In genomic region chr9:128249914-128250838, GRCh38 we compare ENCODE assay signal across 8 cellular contexts. TPM values are rescaled to one million over a fixed set of nuclear protein-coding genes. Genes with fewer than 3 reads are reported as not detected.
A peak's percentile ranks its signal among the peaks of the same experiment; 100 is the strongest.
DNase-seq lines count a peak whose midpoint lies in the region; ATAC-seq, FAIRE-seq and TF ChIP-seq lines count a peak whose summit lies in the region.

No MANE protein-coding gene starts in this region.

- peaks cover 0 to 3% (median 0%) of the 10 kb centered on the region in 3 donors for H3K4me1 ChIP-seq in pancreas
- peaks cover 0 to 34% (median 22%) of the 10 kb centered on the region in 4 donors for H3K4me1 ChIP-seq in tibial nerve

- peak; percentile 90 for DNase-seq in 8988T
- peak; percentile 32 for DNase-seq in RPMI7951 (ENCODE audit: low read depth)
- peak; percentile 97 for DNase-seq in activated gamma-delta T cell treated with Interleukin-2 at 50 U/mL for 16 hours
- peak; percentile 34 to 84 for DNase-seq in foreskin fibroblast
- DNase-seq in pancreas, result peak; percentile 94 to 100 (median 99)
- DNase-seq in tibial nerve (ENCODE audit: low spot score in 2 of 2), result peak; percentile 74 to 84

- no peak for FAIRE-seq in pancreas (lab: Jason Lieb, UNC)

- WGBS in pancreas, 2 donors, result 7 to 8% methylated on average over 56 to 81 of the region's 81 CpGs
- 38 to 50% methylated on average over 19 to 41 of the region's 81 CpGs for WGBS in tibial nerve, 2 donors

- H3K27me3 ChIP-seq in pancreas, result no peaks in the 10 kb centered on the region
- no peaks in the 10 kb centered on the region for H3K27me3 ChIP-seq in tibial nerve

- H3K27ac ChIP-seq in pancreas, result no peak overlapping the region
- peak overlapping the region in 2 of 4 donors; percentile 40 to 72 for H3K27ac ChIP-seq in tibial nerve

- TF ChIP-seq EP300 in tibial nerve (IDR thresholded peaks at IDR 0.05), result no peak

- H3K4me3 ChIP-seq in foreskin fibroblast (ENCODE audit: low read depth in 1 of 2, low read length in 2 of 2) (peak overlapping the region in 1 of 2 donors; percentile 19), pancreas (peak overlapping the region; percentile 27 to 48 (median 36)), tibial nerve (peak overlapping the region; percentile 24 to 57 (median 34))

- H3K9me3 ChIP-seq in pancreas, result no peaks in the 10 kb centered on the region
- no peaks in the 10 kb centered on the region for H3K9me3 ChIP-seq in tibial nerve

- intact Hi-C loops in pancreas (cut with DNase I), result no loop called here

- TF ChIP-seq CTCF in foreskin fibroblast (IDR thresholded peaks at IDR 0.05; ENCODE audit: low read depth, low read length) (no peak), pancreas (IDR thresholded peaks at IDR 0.05) (no peak), tibial nerve (IDR thresholded peaks at IDR 0.05) (no peak)

- TF ChIP-seq POLR2A in tibial nerve (IDR thresholded peaks at IDR 0.05), result no peak

- ATAC-seq in GM18867 (IDR thresholded peaks at IDR 0.05; ENCODE audit: unreplicated experiment) (peak; percentile 91), HG03108 (IDR thresholded peaks at IDR 0.05; ENCODE audit: unreplicated experiment) (peak; percentile 85), pancreas (peak; percentile 94 to 97 (median 96))

- no peaks in the 10 kb centered on the region for H3K36me3 ChIP-seq in pancreas
- peaks cover 0 to 4% (median 0%) of the 10 kb centered on the region in 3 donors for H3K36me3 ChIP-seq in tibial nerve

RNA-seq across cellular contexts. Expression of gene GOLGA2, which starts 25.6 kb away (rescaled TPM):
- total RNA-seq in RPMI7951 (2014; rRNA removed; shearing (Covaris generic)), result 37.4 and 41.5 TPM in 2 replicates
- 10 to 100 TPM; 37.9 to 64.0 (median 55.0) TPM for total RNA-seq in pancreas
- polyA plus RNA-seq in pancreas, result 100 to 1,000 TPM in 1 of 2 donors, 10 to 100 TPM in 1; 97.0 to 105 TPM
- total RNA-seq in tibial nerve, result 100 to 1,000 TPM in 1 of 4 donors, 10 to 100 TPM in 3; 67.4 to 103 (median 91.9) TPM

RNA-seq across cellular contexts. Expression of gene SWI5, which starts 25.9 kb away (rescaled TPM):
- total RNA-seq in RPMI7951 (2014; rRNA removed; shearing (Covaris generic)), result 63.6 and 68.2 TPM in 2 replicates
- total RNA-seq in pancreas (1 to 10 TPM; 6.3 to 9.6 (median 6.8) TPM), tibial nerve (10 to 100 TPM; 27.5 to 39.8 (median 32.9) TPM)
- 10 to 100 TPM; 10.5 to 20.2 TPM for polyA plus RNA-seq in pancreas

RNA-seq across cellular contexts. Expression of gene DNM1, which starts 47.0 kb away (rescaled TPM):
- 16.1 and 17.4 TPM in 2 replicates for total RNA-seq in RPMI7951 (2014; rRNA removed; shearing (Covaris generic))
- total RNA-seq in pancreas (10 to 100 TPM in 3 of 6 donors, 1 to 10 TPM in 3; 5.8 to 19.3 (median 10.0) TPM), tibial nerve (10 to 100 TPM; 19.9 to 50.4 (median 41.4) TPM)
- polyA plus RNA-seq in pancreas, result 10 to 100 TPM; 19.6 to 23.1 TPM

RNA-seq across cellular contexts. Expression of gene CIZ1, which starts 58.8 kb away (rescaled TPM):
- total RNA-seq in RPMI7951 (2014; rRNA removed; shearing (Covaris generic)), result 28.3 and 37.0 TPM in 2 replicates
- 10 to 100 TPM; 66.1 to 87.9 (median 78.0) TPM for total RNA-seq in pancreas
- 10 to 100 TPM; 56.5 to 80.1 TPM for polyA plus RNA-seq in pancreas
- 10 to 100 TPM; 59.4 to 99.3 (median 71.4) TPM for total RNA-seq in tibial nerve

Comparison
In these comparisons a context has a peak if more than half of its experiments do, and no peak if none do; other contexts are left out.
1. DNase-seq: peak in every context shown above with its lines; median percentile 99 in pancreas; 97 in activated gamma-delta T cell treated with Interleukin-2 at 50 U/mL for 16 hours; 90 in 8988T; 79 in tibial nerve; 59 in foreskin fibroblast; 32 in RPMI7951.